ENCODE assay signal across 28 cellular contexts in the genomic region with DNA sequence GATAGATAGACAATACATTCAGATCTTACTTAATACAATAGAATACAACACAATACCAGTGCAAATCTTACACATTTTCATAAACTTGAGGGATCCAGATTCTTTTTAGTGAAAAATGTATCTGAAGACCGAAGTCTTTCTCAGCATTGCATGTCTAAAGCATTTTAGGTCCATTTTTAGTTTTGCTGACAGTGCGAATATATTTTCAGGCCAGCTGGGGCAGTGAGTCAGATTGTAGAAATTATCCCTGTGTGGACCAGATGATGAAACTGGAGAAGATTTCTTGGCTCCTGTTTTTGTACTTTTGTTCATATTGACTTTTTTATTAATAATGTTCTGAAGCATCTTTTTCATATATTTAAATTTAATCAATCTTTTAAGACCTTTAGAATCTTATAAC.
A peak's percentile ranks its signal among the peaks of the same experiment; 100 is the strongest.
DNase-seq lines count a peak whose midpoint lies in the region; ATAC-seq and TF ChIP-seq lines count a peak whose summit lies in the region.
"Had no signal": no experiment of that assay in that cellular context is flagged by ENCODE, and none has a peak within 500 bp of the region (broad histone marks: within the 10 kb centered on the region; RNA-seq: fewer than 3 reads in every experiment).

No MANE protein-coding gene starts in this region.

- DNase-seq in EL (peak; percentile 8), amniotic epithelial cell (ENCODE audit: low read depth) (peak; percentile 48), fibroblast of mammary gland (ENCODE audit: low read depth) (peak; percentile 58), non-pigmented ciliary epithelial cell (ENCODE audit: low read depth) (peak; percentile 24), GF-D8 (lab: John Stamatoyannopoulos, UW) (no peak), AML-193 (lab: John Stamatoyannopoulos, UW) (no peak), dermis blood vessel endothelial cell (no peak)
- DNase-seq: activated CD4-positive, alpha-beta memory T cell treated with anti-CD3 and anti-CD28 coated beads, Interleukin-2, amount 10 ng/mL, durations not matched to agents 7 days and 5 days; activated naive CD4-positive, alpha-beta T cell treated with anti-CD3 and anti-CD28 coated beads, Interleukin-2, amount 50 U/mL, for 16 hours; activated T-cell treated with anti-CD3 and anti-CD28 coated beads, Interleukin-2, amount 50 U/mL, for 4 hours; body of pancreas; DND-41; foreskin melanocyte; KBM-7; left colon; mucosa of descending colon; NCI-H1417; NCI-H2171; pancreas; PC-3; SJCRH30; stimulated activated CD4-positive, alpha-beta T cell treated with anti-CD3 and anti-CD28 coated beads, Interleukin-4, amount 100 ng/mL, for 4 hours; substantia nigra; T-helper 2 cell; uterus had no signal

- ATAC-seq in HG02840 (IDR thresholded peaks at IDR 0.05; ENCODE audit: low FRiP score, unreplicated experiment) = no peak
- ATAC-seq: activated T-cell treated with anti-CD3 and anti-CD28 coated beads, Interleukin-2, amount 50 U/mL, for 4 hours; body of pancreas; HCT116; left colon; mucosa of descending colon; pancreas; PC-3 had no signal

- TF ChIP-seq CTCF in fibroblast of mammary gland (conservative IDR thresholded peaks at IDR 0.05; ENCODE audit: control insufficient read depth, insufficient read depth, low read depth, low read length) = no peak

- H3K4me3 ChIP-seq in fibroblast of mammary gland (ENCODE audit: control insufficient read depth, low read depth, low read length) = no peak overlapping the region
- H3K4me3 ChIP-seq: body of pancreas, mucosa of descending colon, pancreas, SJCRH30, skin epidermis, uterus had no signal

Comparison
In these comparisons a context has a peak if more than half of its experiments do, and no peak if none do; other contexts are left out.
1. DNase-seq: peak in EL (single experiment), amniotic epithelial cell (single experiment), fibroblast of mammary gland (single experiment) and non-pigmented ciliary epithelial cell (single experiment); none in GF-D8 (single experiment), AML-193 (0 of 2) and dermis blood vessel endothelial cell (single experiment).